8 cellular contexts compared by ENCODE assay signal in the genomic region with DNA sequence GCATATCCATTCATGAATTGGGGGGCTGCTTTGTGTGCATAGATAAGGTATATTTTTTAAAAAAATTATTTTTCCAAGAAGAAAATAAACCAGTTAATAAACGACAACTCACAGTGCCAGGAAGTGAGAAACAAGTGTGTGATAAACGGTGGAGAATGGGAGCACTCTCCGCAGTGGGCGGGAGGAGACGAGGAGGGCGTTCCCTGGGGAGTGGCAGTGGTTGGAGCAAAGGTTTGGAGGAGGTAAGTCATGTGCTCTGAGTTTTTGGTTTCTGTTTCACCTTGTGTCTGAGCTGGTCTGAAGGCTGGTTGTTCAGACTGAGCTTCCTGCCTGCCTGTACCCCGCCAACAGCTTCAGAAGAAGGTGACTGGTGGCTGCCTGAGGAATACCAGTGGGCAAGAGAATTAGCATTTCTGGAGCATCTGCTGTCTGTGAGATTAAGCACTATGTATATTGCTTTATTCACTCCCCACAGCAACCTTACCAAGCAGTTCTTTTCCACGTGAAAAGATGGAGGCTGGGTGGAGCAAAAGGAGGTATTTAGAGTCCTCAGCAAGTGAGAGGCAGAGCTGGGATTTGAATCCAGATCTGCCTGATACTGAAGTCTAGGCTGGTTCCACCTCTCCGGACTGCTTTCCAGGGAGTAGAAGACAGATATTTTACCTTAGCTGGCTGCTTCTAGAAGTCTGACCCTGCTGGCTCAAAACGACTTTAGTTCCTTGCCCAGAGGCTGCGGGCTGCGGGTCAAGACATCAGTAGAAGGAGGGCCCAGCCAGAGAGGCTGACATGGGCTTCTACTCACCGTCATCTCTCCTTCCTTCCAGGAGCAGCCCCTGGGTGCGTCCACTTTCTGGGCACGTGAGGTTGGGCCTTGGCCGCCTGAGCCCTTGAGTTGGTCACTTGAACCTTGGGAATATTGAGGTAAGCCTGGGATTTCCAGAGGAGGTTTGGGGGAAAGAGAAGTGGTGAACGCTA. TPM values are rescaled to one million over a fixed set of nuclear protein-coding genes. Genes with fewer than 3 reads are reported as not detected.
DNase-seq lines count a peak whose midpoint lies in the region; ATAC-seq and TF ChIP-seq lines count a peak whose summit lies in the region.

No MANE protein-coding gene starts in this region.

- no peaks in the 10 kb centered on the region for H3K36me3 ChIP-seq in rectal smooth muscle tissue (ENCODE audit: control insufficient read depth, insufficient read depth, low read length)

- H3K27ac ChIP-seq in rectal smooth muscle tissue (ENCODE audit: low read depth, low read length) = no peak overlapping the region

- peak overlapping the region; percentile 1 for H3K9ac ChIP-seq in rectal smooth muscle tissue (ENCODE audit: low read length)

- ATAC-seq in GM19468 (IDR thresholded peaks at IDR 0.05; ENCODE audit: extremely low read depth, unreplicated experiment) (peak; percentile 87), HG03575 (IDR thresholded peaks at IDR 0.05; ENCODE audit: extremely low read depth, insufficient number of reproducible peaks, low FRiP score, unreplicated experiment) (peak; percentile 87)

- H3K4me3 ChIP-seq in fibroblast of mammary gland (ENCODE audit: control insufficient read depth, low read depth, low read length) (peak overlapping the region; percentile 26), rectal smooth muscle tissue (ENCODE audit: low read length) (peak overlapping the region; percentile 63)

- no peak for TF ChIP-seq CTCF in fibroblast of mammary gland (conservative IDR thresholded peaks at IDR 0.05; ENCODE audit: control insufficient read depth, insufficient read depth, low read depth, low read length)

- no peaks in the 10 kb centered on the region for H3K27me3 ChIP-seq in rectal smooth muscle tissue (ENCODE audit: control insufficient read depth, insufficient read depth, low read length)

- DNase-seq in Caki2 (ENCODE audit: low read depth) = peak; percentile 92
- peak; percentile 90 to 97 for DNase-seq in NOMO-1 (lab: John Stamatoyannopoulos, UW; ENCODE audit: unreplicated experiment in 2 of 2)
- DNase-seq in activated CD8-positive, alpha-beta memory T cell treated with anti-CD3 and anti-CD28 coated beads, Interleukin-2, amount 50 U/mL, for 1 hour (ENCODE audit: extremely low read depth) = peak; percentile 65
- DNase-seq in fibroblast of mammary gland (ENCODE audit: low read depth) = peak; percentile 58
- DNase-seq in NCI-H1694 (lab: John Stamatoyannopoulos, UW) = no peak

- H3K4me1 ChIP-seq in rectal smooth muscle tissue (ENCODE audit: control insufficient read depth, insufficient read depth, low read length) = no peaks in the 10 kb centered on the region

- in situ Hi-C loops in Caki2 (cut with HindIII; ENCODE audit: low pct_unique_long_range_greater_than_20kb, low sequenced_read_pairs) = no loop called here

RNA-seq across cellular contexts. Expression of a gene that starts 26.9 kb away (rescaled TPM):
- total RNA-seq in Caki2 (2014; rRNA removed; shearing (Covaris generic); ENCODE audit: low replicate concordance) = 52.0 and 58.7 TPM in 2 replicates

RNA-seq across cellular contexts. Expression of a gene that starts 50.5 kb away (rescaled TPM):
- 7.3 and 8.5 TPM in 2 replicates for total RNA-seq in Caki2 (2014; rRNA removed; shearing (Covaris generic); ENCODE audit: low replicate concordance)
